ENCODE assay signal across 8 cellular contexts in genomic region chr1:192809286-192810252, GRCh38. TPM values are rescaled to one million over a fixed set of nuclear protein-coding genes. Genes with fewer than 3 reads are reported as not detected.
DNase-seq lines count a peak whose midpoint lies in the region; ATAC-seq and TF ChIP-seq lines count a peak whose summit lies in the region.

No MANE protein-coding gene starts in this region.

- H3K27me3 Mint-ChIP-seq in activated CD4-positive, alpha-beta memory T cell treated with anti-CD3 and anti-CD28 coated beads for 36 hours = no peaks in the 10 kb centered on the region
- H3K27me3 Mint-ChIP-seq in endodermal cell (ENCODE audit: insufficient read depth) = peaks cover 15% of the 10 kb centered on the region
- no peaks in the 10 kb centered on the region for H3K27me3 Mint-ChIP-seq in stimulated activated naive CD8-positive, alpha-beta T cell treated with anti-CD3 and anti-CD28 coated beads, Interleukin-15, amount 100 ng/mL, for 72 hours

- no peaks in the 10 kb centered on the region for H3K9me3 ChIP-seq in endodermal cell (ENCODE audit: control insufficient read depth, low read length)

- no peak for TF ChIP-seq CTCF in endodermal cell (conservative IDR thresholded peaks at IDR 0.05)

- intact Hi-C loops in activated CD4-positive, alpha-beta memory T cell treated with anti-CD3 and anti-CD28 coated beads for 36 hours (cut with micrococcal nuclease) = loop anchor here (1.0 to 10.0 kb wide), 12 partner anchors 107 to 1485 kb away; partner anchors contain the start of genes CDC73, RGS1, RO60 and UCHL5

- H3K27me3 ChIP-seq in endodermal cell (ENCODE audit: control insufficient read depth, insufficient read depth, low read length, poor library complexity, severe bottlenecking) = peaks cover 9% of the 10 kb centered on the region

- H3K27ac ChIP-seq in endodermal cell (ENCODE audit: low read depth, low read length) = peak overlapping the region; percentile 82

- peak overlapping the region; percentile 72 for H3K9ac ChIP-seq in endodermal cell (ENCODE audit: extremely low read depth, low read length, poor library complexity, severe bottlenecking)

- peak; percentile 17 for DNase-seq in activated T-cell treated with anti-CD3 and anti-CD28 coated beads for 1 hour (ENCODE audit: low read depth)
- no peak for DNase-seq in activated T-cell treated with anti-CD3 and anti-CD28 coated beads, Interleukin-2, amount 50 U/mL, for 1 hour
- peak; percentile 85 for DNase-seq in NCI-H2227 treated with DMSO at 0.1 percent for 48 hours (lab: John Stamatoyannopoulos, UW)
- peak; percentile 79 for DNase-seq in activated CD4-positive, alpha-beta memory T cell treated with anti-CD3 and anti-CD28 coated beads for 36 hours
- no peak for DNase-seq in endodermal cell
- DNase-seq in mucosa of gallbladder (ENCODE audit: low spot score) = peak; percentile 50
- DNase-seq in stimulated activated naive CD8-positive, alpha-beta T cell treated with anti-CD3 and anti-CD28 coated beads, Interleukin-15, amount 100 ng/mL, for 72 hours = peak in 1 of 2 donors; percentile 66
- DNase-seq in SW 1271 (lab: John Stamatoyannopoulos, UW) = no peak

- H3K36me3 ChIP-seq in endodermal cell (ENCODE audit: control insufficient read depth, insufficient read depth, low read length) = no peaks in the 10 kb centered on the region

- peak overlapping the region; percentile 77 for H3K27ac Mint-ChIP-seq in activated CD4-positive, alpha-beta memory T cell treated with anti-CD3 and anti-CD28 coated beads for 36 hours
- H3K27ac Mint-ChIP-seq in endodermal cell = peak overlapping the region; percentile 98
- peak overlapping the region; percentile 92 to 98 for H3K27ac Mint-ChIP-seq in stimulated activated naive CD8-positive, alpha-beta T cell treated with anti-CD3 and anti-CD28 coated beads, Interleukin-15, amount 100 ng/mL, for 72 hours

- 14 to 17% methylated on average over 20 to 26 of the region's 26 CpGs for WGBS in endodermal cell (ENCODE audit: insufficient coverage in 1 of 2, insufficient read length in 1 of 2), 2 experiments

- H3K36me3 Mint-ChIP-seq in activated CD4-positive, alpha-beta memory T cell treated with anti-CD3 and anti-CD28 coated beads for 36 hours = peaks cover 11% of the 10 kb centered on the region
- H3K36me3 Mint-ChIP-seq in endodermal cell (ENCODE audit: low read depth) = peaks cover 4% of the 10 kb centered on the region

- peak overlapping the region; percentile 92 for H3K4me3 ChIP-seq in endodermal cell (ENCODE audit: low read length)

- H3K4me1 Mint-ChIP-seq in activated CD4-positive, alpha-beta memory T cell treated with anti-CD3 and anti-CD28 coated beads for 36 hours (ENCODE audit: low read depth) = peaks cover 32% of the 10 kb centered on the region
- peaks cover 24% of the 10 kb centered on the region for H3K4me1 Mint-ChIP-seq in endodermal cell
- peaks cover 37% of the 10 kb centered on the region for H3K4me1 Mint-ChIP-seq in stimulated activated naive CD8-positive, alpha-beta T cell treated with anti-CD3 and anti-CD28 coated beads, Interleukin-15, amount 100 ng/mL, for 72 hours

- peaks cover 6% of the 10 kb centered on the region for H3K4me1 ChIP-seq in endodermal cell (ENCODE audit: control insufficient read depth, insufficient read depth, low read length)

- POLR2A ChIA-PET in activated CD4-positive, alpha-beta memory T cell treated with anti-CD3 and anti-CD28 coated beads for 36 hours (lab: Charles Lee) = interaction anchor here (1.8 kb wide), 1 partner anchor 249 kb away, joined by 10 read pairs; the partner anchor contains the start of gene UCHL5

- CTCF ChIA-PET in activated CD4-positive, alpha-beta memory T cell treated with anti-CD3 and anti-CD28 coated beads for 36 hours (lab: Charles Lee) = interaction anchor here (1.1 to 9.2 kb wide), 3 partner anchors 207 to 250 kb away, joined by 3 to 105 read pairs (median 3); partner anchors contain the start of genes RO60 and UCHL5

- peak; percentile 70 for ATAC-seq in stimulated activated naive CD8-positive, alpha-beta T cell treated with anti-CD3 and anti-CD28 coated beads, Interleukin-15, amount 100 ng/mL, for 72 hours

- H3K9me3 Mint-ChIP-seq in activated CD4-positive, alpha-beta memory T cell treated with anti-CD3 and anti-CD28 coated beads for 36 hours = no peaks in the 10 kb centered on the region
- no peaks in the 10 kb centered on the region for H3K9me3 Mint-ChIP-seq in endodermal cell
- no peaks in the 10 kb centered on the region for H3K9me3 Mint-ChIP-seq in stimulated activated naive CD8-positive, alpha-beta T cell treated with anti-CD3 and anti-CD28 coated beads, Interleukin-15, amount 100 ng/mL, for 72 hours

- peak overlapping the region; percentile 83 for H3K4me3 Mint-ChIP-seq in activated CD4-positive, alpha-beta memory T cell treated with anti-CD3 and anti-CD28 coated beads for 36 hours
- peak overlapping the region; percentile 91 for H3K4me3 Mint-ChIP-seq in endodermal cell
- H3K4me3 Mint-ChIP-seq in stimulated activated naive CD8-positive, alpha-beta T cell treated with anti-CD3 and anti-CD28 coated beads, Interleukin-15, amount 100 ng/mL, for 72 hours = peak overlapping the region; percentile 93 to 96

RNA-seq across cellular contexts. Expression of gene RGS2, which starts 0.7 kb away (rescaled TPM):
- 1 to 10 TPM; 5.4 to 6.4 TPM for total RNA-seq in activated CD4-positive, alpha-beta memory T cell treated with anti-CD3 and anti-CD28 coated beads for 36 hours
- total RNA-seq in endodermal cell (10 to 100 TPM; 14.1 to 14.2 TPM), mucosa of gallbladder (59.7 TPM)
- 22.4 TPM for polyA plus RNA-seq in endodermal cell (2013, experiment 1 of 2)
- 20.7 TPM for polyA plus RNA-seq in endodermal cell (2013, experiment 2 of 2)

Comparison
In these comparisons a context has a peak if more than half of its experiments do, and no peak if none do; other contexts are left out.
1. DNase-seq: peak in activated T-cell treated with anti-CD3 and anti-CD28 coated beads for 1 hour (single experiment), NCI-H2227 treated with DMSO at 0.1 percent for 48 hours (single experiment), activated CD4-positive, alpha-beta memory T cell treated with anti-CD3 and anti-CD28 coated beads for 36 hours (single experiment) and mucosa of gallbladder (single experiment); none in activated T-cell treated with anti-CD3 and anti-CD28 coated beads, Interleukin-2, amount 50 U/mL, for 1 hour (single experiment), endodermal cell (single experiment) and SW 1271 (0 of 2).
2. Peak in every context shown above with its lines, with median percentiles within 50 percentile points of each other: H3K27ac Mint-ChIP-seq and H3K4me3 Mint-ChIP-seq.